1 cellular context compared by ENCODE assay signal in the genomic region with DNA sequence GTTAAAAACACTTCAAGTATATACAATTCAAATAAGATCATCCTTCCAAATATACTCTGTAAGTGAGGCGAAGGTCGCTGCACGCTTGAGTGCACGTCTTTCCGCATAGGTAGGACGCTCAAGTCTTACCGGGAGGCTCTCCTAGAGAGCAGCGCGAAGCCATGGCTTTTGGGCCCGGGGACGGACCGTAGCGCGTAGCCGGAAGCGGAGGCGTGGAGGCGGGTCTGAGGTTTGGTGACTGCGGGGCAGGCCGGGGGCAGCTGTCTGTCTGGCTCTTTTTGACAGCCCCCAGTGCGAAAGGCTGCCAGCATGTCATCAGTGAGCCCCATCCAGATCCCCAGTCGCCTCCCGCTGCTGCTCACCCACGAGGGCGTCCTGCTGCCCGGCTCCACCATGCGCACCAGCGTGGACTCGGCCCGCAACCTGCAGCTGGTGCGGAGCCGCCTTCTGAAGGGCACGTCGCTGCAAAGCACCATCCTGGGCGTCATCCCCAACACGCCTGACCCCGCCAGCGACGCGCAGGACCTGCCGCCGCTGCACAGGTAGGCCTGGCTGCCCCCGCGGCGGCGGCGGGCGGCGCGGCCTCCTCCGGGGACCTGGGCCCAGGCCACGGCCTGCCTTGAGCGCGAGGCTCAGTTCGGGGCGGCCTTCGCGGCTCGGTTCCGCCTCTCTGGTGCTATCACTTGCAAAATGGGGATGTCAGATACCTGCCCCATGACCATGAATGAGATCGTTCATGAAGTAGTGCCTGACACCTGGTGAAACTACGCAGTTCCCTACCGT.
TF ChIP-seq lines count a peak whose summit lies in the region.

A gene with protein sequence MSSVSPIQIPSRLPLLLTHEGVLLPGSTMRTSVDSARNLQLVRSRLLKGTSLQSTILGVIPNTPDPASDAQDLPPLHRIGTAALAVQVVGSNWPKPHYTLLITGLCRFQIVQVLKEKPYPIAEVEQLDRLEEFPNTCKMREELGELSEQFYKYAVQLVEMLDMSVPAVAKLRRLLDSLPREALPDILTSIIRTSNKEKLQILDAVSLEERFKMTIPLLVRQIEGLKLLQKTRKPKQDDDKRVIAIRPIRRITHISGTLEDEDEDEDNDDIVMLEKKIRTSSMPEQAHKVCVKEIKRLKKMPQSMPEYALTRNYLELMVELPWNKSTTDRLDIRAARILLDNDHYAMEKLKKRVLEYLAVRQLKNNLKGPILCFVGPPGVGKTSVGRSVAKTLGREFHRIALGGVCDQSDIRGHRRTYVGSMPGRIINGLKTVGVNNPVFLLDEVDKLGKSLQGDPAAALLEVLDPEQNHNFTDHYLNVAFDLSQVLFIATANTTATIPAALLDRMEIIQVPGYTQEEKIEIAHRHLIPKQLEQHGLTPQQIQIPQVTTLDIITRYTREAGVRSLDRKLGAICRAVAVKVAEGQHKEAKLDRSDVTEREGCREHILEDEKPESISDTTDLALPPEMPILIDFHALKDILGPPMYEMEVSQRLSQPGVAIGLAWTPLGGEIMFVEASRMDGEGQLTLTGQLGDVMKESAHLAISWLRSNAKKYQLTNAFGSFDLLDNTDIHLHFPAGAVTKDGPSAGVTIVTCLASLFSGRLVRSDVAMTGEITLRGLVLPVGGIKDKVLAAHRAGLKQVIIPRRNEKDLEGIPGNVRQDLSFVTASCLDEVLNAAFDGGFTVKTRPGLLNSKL (plus strand): TSS at position 221 of the 783 bp plus-strand sequence. CDS start 89 bp downstream, at position 310.

TF ChIP-seq in HepG2, 621 proteins besides CTCF, POLR2A, EP300 and RAD21 (continued from another document and continues in another):
- TF ChIP-seq, protein P1, sequence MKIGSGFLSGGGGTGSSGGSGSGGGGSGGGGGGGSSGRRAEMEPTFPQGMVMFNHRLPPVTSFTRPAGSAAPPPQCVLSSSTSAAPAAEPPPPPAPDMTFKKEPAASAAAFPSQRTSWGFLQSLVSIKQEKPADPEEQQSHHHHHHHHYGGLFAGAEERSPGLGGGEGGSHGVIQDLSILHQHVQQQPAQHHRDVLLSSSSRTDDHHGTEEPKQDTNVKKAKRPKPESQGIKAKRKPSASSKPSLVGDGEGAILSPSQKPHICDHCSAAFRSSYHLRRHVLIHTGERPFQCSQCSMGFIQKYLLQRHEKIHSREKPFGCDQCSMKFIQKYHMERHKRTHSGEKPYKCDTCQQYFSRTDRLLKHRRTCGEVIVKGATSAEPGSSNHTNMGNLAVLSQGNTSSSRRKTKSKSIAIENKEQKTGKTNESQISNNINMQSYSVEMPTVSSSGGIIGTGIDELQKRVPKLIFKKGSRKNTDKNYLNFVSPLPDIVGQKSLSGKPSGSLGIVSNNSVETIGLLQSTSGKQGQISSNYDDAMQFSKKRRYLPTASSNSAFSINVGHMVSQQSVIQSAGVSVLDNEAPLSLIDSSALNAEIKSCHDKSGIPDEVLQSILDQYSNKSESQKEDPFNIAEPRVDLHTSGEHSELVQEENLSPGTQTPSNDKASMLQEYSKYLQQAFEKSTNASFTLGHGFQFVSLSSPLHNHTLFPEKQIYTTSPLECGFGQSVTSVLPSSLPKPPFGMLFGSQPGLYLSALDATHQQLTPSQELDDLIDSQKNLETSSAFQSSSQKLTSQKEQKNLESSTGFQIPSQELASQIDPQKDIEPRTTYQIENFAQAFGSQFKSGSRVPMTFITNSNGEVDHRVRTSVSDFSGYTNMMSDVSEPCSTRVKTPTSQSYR (CRISPR knock-in tag; IDR thresholded peaks at IDR 0.05; ENCODE audit: borderline replicate concordance) = no peak; the same call in 1 of the 2 replicates
- TF ChIP-seq TSC22D2 (CRISPR knock-in tag; IDR thresholded peaks at IDR 0.05; ENCODE audit: borderline replicate concordance) = 0 out of 2 replicates have a peak, but pooled peaks have one; percentile 18
- TF ChIP-seq ZNF670 (CRISPR knock-in tag; IDR thresholded peaks at IDR 0.05; ENCODE audit: borderline replicate concordance) = peak; percentile 97; the same call in 1 of the 2 replicates
- TF ChIP-seq, protein P2, sequence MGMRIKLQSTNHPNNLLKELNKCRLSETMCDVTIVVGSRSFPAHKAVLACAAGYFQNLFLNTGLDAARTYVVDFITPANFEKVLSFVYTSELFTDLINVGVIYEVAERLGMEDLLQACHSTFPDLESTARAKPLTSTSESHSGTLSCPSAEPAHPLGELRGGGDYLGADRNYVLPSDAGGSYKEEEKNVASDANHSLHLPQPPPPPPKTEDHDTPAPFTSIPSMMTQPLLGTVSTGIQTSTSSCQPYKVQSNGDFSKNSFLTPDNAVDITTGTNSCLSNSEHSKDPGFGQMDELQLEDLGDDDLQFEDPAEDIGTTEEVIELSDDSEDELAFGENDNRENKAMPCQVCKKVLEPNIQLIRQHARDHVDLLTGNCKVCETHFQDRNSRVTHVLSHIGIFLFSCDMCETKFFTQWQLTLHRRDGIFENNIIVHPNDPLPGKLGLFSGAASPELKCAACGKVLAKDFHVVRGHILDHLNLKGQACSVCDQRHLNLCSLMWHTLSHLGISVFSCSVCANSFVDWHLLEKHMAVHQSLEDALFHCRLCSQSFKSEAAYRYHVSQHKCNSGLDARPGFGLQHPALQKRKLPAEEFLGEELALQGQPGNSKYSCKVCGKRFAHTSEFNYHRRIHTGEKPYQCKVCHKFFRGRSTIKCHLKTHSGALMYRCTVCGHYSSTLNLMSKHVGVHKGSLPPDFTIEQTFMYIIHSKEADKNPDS (CRISPR knock-in tag; IDR thresholded peaks at IDR 0.05) = 0 out of 2 replicates have a peak, but pooled peaks have one; percentile 29
- no peak for TF ChIP-seq FOXK2 (IDR thresholded peaks at IDR 0.05)
- TF ChIP-seq, protein P3, sequence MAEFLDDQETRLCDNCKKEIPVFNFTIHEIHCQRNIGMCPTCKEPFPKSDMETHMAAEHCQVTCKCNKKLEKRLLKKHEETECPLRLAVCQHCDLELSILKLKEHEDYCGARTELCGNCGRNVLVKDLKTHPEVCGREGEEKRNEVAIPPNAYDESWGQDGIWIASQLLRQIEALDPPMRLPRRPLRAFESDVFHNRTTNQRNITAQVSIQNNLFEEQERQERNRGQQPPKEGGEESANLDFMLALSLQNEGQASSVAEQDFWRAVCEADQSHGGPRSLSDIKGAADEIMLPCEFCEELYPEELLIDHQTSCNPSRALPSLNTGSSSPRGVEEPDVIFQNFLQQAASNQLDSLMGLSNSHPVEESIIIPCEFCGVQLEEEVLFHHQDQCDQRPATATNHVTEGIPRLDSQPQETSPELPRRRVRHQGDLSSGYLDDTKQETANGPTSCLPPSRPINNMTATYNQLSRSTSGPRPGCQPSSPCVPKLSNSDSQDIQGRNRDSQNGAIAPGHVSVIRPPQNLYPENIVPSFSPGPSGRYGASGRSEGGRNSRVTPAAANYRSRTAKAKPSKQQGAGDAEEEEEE (CRISPR knock-in tag; IDR thresholded peaks at IDR 0.05; ENCODE audit: borderline replicate concordance) = no peak
- TF ChIP-seq, protein P4, sequence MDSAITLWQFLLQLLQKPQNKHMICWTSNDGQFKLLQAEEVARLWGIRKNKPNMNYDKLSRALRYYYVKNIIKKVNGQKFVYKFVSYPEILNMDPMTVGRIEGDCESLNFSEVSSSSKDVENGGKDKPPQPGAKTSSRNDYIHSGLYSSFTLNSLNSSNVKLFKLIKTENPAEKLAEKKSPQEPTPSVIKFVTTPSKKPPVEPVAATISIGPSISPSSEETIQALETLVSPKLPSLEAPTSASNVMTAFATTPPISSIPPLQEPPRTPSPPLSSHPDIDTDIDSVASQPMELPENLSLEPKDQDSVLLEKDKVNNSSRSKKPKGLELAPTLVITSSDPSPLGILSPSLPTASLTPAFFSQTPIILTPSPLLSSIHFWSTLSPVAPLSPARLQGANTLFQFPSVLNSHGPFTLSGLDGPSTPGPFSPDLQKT (CRISPR knock-in tag; IDR thresholded peaks at IDR 0.05; ENCODE audit: borderline replicate concordance) = peak; percentile 83; the same call in 1 of the 2 replicates
- TF ChIP-seq NR2F1 (CRISPR knock-in tag; IDR thresholded peaks at IDR 0.05) = peak; percentile 17 to 55; a peak in 2 of 4 replicates
- TF ChIP-seq, protein P5, sequence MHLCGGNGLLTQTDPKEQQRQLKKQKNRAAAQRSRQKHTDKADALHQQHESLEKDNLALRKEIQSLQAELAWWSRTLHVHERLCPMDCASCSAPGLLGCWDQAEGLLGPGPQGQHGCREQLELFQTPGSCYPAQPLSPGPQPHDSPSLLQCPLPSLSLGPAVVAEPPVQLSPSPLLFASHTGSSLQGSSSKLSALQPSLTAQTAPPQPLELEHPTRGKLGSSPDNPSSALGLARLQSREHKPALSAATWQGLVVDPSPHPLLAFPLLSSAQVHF (CRISPR knock-in tag; IDR thresholded peaks at IDR 0.05) = no peak; the same call in 1 of the 2 replicates
- TF ChIP-seq ONECUT2 (CRISPR knock-in tag; IDR thresholded peaks at IDR 0.05) = peak; percentile 55; the same call in 1 of the 2 replicates
- TF ChIP-seq, protein P6, sequence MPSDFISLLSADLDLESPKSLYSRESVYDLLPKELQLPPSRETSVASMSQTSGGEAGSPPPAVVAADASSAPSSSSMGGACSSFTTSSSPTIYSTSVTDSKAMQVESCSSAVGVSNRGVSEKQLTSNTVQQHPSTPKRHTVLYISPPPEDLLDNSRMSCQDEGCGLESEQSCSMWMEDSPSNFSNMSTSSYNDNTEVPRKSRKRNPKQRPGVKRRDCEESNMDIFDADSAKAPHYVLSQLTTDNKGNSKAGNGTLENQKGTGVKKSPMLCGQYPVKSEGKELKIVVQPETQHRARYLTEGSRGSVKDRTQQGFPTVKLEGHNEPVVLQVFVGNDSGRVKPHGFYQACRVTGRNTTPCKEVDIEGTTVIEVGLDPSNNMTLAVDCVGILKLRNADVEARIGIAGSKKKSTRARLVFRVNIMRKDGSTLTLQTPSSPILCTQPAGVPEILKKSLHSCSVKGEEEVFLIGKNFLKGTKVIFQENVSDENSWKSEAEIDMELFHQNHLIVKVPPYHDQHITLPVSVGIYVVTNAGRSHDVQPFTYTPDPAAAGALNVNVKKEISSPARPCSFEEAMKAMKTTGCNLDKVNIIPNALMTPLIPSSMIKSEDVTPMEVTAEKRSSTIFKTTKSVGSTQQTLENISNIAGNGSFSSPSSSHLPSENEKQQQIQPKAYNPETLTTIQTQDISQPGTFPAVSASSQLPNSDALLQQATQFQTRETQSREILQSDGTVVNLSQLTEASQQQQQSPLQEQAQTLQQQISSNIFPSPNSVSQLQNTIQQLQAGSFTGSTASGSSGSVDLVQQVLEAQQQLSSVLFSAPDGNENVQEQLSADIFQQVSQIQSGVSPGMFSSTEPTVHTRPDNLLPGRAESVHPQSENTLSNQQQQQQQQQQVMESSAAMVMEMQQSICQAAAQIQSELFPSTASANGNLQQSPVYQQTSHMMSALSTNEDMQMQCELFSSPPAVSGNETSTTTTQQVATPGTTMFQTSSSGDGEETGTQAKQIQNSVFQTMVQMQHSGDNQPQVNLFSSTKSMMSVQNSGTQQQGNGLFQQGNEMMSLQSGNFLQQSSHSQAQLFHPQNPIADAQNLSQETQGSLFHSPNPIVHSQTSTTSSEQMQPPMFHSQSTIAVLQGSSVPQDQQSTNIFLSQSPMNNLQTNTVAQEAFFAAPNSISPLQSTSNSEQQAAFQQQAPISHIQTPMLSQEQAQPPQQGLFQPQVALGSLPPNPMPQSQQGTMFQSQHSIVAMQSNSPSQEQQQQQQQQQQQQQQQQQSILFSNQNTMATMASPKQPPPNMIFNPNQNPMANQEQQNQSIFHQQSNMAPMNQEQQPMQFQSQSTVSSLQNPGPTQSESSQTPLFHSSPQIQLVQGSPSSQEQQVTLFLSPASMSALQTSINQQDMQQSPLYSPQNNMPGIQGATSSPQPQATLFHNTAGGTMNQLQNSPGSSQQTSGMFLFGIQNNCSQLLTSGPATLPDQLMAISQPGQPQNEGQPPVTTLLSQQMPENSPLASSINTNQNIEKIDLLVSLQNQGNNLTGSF (CRISPR knock-in tag; IDR thresholded peaks at IDR 0.05) = no peak
- no peak for TF ChIP-seq ZSCAN22 (CRISPR knock-in tag; IDR thresholded peaks at IDR 0.05)
- TF ChIP-seq NFE2 (CRISPR knock-in tag; IDR thresholded peaks at IDR 0.05) = no peak
- TF ChIP-seq ZBTB7A (CRISPR knock-in tag; IDR thresholded peaks at IDR 0.05) = no peak; the same call in 1 of the 2 replicates
- TF ChIP-seq KAT8 (CRISPR knock-in tag; IDR thresholded peaks at IDR 0.05) = peak; percentile 98
- TF ChIP-seq, protein P7, sequence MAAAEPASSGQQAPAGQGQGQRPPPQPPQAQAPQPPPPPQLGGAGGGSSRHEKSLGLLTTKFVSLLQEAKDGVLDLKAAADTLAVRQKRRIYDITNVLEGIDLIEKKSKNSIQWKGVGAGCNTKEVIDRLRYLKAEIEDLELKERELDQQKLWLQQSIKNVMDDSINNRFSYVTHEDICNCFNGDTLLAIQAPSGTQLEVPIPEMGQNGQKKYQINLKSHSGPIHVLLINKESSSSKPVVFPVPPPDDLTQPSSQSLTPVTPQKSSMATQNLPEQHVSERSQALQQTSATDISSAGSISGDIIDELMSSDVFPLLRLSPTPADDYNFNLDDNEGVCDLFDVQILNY (CRISPR knock-in tag; conservative IDR thresholded peaks at IDR 0.05) = peak; percentile 78
- TF ChIP-seq, protein P8, sequence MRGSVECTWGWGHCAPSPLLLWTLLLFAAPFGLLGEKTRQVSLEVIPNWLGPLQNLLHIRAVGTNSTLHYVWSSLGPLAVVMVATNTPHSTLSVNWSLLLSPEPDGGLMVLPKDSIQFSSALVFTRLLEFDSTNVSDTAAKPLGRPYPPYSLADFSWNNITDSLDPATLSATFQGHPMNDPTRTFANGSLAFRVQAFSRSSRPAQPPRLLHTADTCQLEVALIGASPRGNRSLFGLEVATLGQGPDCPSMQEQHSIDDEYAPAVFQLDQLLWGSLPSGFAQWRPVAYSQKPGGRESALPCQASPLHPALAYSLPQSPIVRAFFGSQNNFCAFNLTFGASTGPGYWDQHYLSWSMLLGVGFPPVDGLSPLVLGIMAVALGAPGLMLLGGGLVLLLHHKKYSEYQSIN (CRISPR knock-in tag; IDR thresholded peaks at IDR 0.05; ENCODE audit: borderline replicate concordance) = no peak; the same call in 1 of the 2 replicates
- TF ChIP-seq RORA (CRISPR knock-in tag; IDR thresholded peaks at IDR 0.05) = no peak
- no peak for TF ChIP-seq ZNF775 (CRISPR knock-in tag; IDR thresholded peaks at IDR 0.05; ENCODE audit: borderline replicate concordance)
- peak; percentile 100 for TF ChIP-seq KMT2B (CRISPR knock-in tag; IDR thresholded peaks at IDR 0.05)
- TF ChIP-seq REPIN1 (CRISPR knock-in tag; IDR thresholded peaks at IDR 0.05; ENCODE audit: borderline replicate concordance, low read depth) = no peak; the same call in 1 of the 2 replicates
- TF ChIP-seq, protein P9, sequence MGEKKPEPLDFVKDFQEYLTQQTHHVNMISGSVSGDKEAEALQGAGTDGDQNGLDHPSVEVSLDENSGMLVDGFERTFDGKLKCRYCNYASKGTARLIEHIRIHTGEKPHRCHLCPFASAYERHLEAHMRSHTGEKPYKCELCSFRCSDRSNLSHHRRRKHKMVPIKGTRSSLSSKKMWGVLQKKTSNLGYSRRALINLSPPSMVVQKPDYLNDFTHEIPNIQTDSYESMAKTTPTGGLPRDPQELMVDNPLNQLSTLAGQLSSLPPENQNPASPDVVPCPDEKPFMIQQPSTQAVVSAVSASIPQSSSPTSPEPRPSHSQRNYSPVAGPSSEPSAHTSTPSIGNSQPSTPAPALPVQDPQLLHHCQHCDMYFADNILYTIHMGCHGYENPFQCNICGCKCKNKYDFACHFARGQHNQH (CRISPR knock-in tag; IDR thresholded peaks at IDR 0.05) = peak; percentile 96
